8 cellular contexts compared by ENCODE assay signal in the genomic region with DNA sequence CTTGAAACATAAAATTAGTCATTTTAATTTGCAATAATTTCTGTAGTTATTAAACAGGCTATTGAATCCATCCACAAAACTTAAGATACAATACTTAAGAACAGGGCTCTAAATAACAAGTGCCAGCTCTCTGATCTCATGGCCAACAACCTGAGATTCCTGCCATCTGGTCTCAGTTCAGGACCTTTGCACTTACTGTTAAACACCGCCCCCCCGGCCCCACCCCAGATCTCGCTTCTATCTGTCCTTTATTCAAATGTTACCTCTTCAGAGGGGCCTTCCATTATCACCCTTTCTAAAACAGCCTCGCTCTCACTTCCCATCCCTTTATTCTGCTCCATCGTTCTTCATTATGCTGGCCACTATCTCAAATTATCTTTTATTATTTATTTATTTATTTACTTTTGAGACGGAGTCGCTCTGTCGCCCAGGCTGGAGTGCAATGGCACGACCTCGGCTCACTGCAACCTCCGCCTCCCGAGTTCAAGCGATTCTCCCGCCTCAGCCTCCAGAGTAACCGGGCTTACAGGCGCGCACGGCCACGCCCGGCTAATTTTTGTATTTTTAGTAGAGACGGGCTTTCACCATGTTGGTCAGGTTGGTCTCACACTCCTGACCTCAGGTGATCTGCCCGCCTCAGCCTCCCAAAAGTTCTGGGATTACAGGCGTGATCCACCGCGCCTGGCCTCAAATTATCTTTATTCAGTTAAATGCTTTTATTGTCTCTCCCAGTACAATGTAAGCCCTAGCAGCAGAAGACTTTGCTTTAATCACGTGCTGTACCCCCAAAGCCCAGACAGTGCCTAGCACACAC. TPM values are rescaled to one million over a fixed set of nuclear protein-coding genes. Genes with fewer than 3 reads are reported as not detected.
DNase-seq lines count a peak whose midpoint lies in the region; FAIRE-seq and TF ChIP-seq lines count a peak whose summit lies in the region.

No MANE protein-coding gene starts in this region.

- peaks cover 9% of the 10 kb centered on the region for H3K4me1 Mint-ChIP-seq in glutamatergic neuron (ENCODE audit: low read depth, unreplicated experiment)

- CTCF ChIA-PET in HEK293 (lab: Yijun Ruan, JAX): interaction anchor here (1.0 kb wide), 1 partner anchor 11 kb away, joined by 3 read pairs; no protein-coding TSS in a partner anchor

- H3K36me3 ChIP-seq in HEK293 (ENCODE audit: control insufficient read depth in 2 of 2, insufficient read depth in 1 of 2, low read length in 2 of 2): peaks cover 28 to 31% of the 10 kb centered on the region in 2 experiments
- peaks cover 0 to 2% of the 10 kb centered on the region in 2 donors for H3K36me3 ChIP-seq in small intestine (ENCODE audit: control insufficient read depth in 2 of 2, insufficient read depth in 2 of 2, low read length in 2 of 2)

- H3K27ac ChIP-seq in HEK293 (ENCODE audit: extremely low read depth, low read depth, low read length) (peak overlapping the region; percentile 56), small intestine (ENCODE audit: low read depth in 1 of 2, low read length in 1 of 2) (peak overlapping the region; percentile 67 to 88)

- H3K4me3 ChIP-seq in HEK293 (ENCODE audit: low read depth, low read length) (peak overlapping the region; percentile 29), WI38 (ENCODE audit: low read depth, low read length) (peak overlapping the region; percentile 70), small intestine (ENCODE audit: low read depth in 1 of 2, low read length in 2 of 2) (peak overlapping the region in 1 of 2 donors; percentile 70)

- no peak for TF ChIP-seq CTCF in HEK293 (tag by site-specific recombination; IDR thresholded peaks at IDR 0.05)
- TF ChIP-seq CTCF in WI38 (IDR thresholded peaks at IDR 0.05; ENCODE audit: low read depth, low read length): no peak
- no peak for TF ChIP-seq CTCF in glutamatergic neuron (IDR thresholded peaks at IDR 0.05; ENCODE audit: partially characterized antibody, unreplicated experiment)

- DNase-seq in glutamatergic neuron (no peak), small intestine (peak; percentile 70), NCI-H774 (lab: John Stamatoyannopoulos, UW) (no peak), glomerular visceral epithelial cell (ENCODE audit: extremely low spot score) (no peak), NCI-H2171 treated with DMSO at 0.1 percent for 48 hours (lab: John Stamatoyannopoulos, UW) (no peak)
- no peak for DNase-seq in stimulated activated CD8-positive, alpha-beta memory T cell treated with anti-CD3 and anti-CD28 coated beads, Interleukin-4, amount 100 ng/mL, for 48 hours

- H3K9me3 Mint-ChIP-seq in glutamatergic neuron (ENCODE audit: unreplicated experiment): peaks cover 17% of the 10 kb centered on the region

- no peak for FAIRE-seq in small intestine (lab: Jason Lieb, UNC)

- POLR2A ChIA-PET in HEK293 (lab: Yijun Ruan, JAX): no interaction called here

- H3K4me1 ChIP-seq in HEK293 (ENCODE audit: control insufficient read depth, insufficient read depth, low read length) (peaks cover 5% of the 10 kb centered on the region; the same call in 1 of the 2 replicates), small intestine (ENCODE audit: control insufficient read depth in 2 of 2, insufficient read depth in 1 of 2, low read depth in 1 of 2, low read length in 1 of 2) (no peaks in the 10 kb centered on the region)

- H3K27ac Mint-ChIP-seq in glutamatergic neuron (ENCODE audit: unreplicated experiment): peak overlapping the region; percentile 89

- H3K9me3 ChIP-seq in HEK293 (ENCODE audit: control insufficient read depth, insufficient read depth, low read depth, low read length) (no peaks in the 10 kb centered on the region), small intestine (ENCODE audit: control insufficient read depth, low read depth) (no peaks in the 10 kb centered on the region)

- H3K27me3 Mint-ChIP-seq in glutamatergic neuron (ENCODE audit: unreplicated experiment): peaks cover 10% of the 10 kb centered on the region

- no peaks in the 10 kb centered on the region for H3K27me3 ChIP-seq in small intestine (ENCODE audit: control insufficient read depth in 2 of 2, insufficient read depth in 2 of 2, low read length in 2 of 2)

- peak overlapping the region; percentile 99 for H3K4me3 Mint-ChIP-seq in glutamatergic neuron (ENCODE audit: unreplicated experiment)

- WGBS in small intestine, 3 donors: 17 to 53% (median 33%) methylated on average over 26 of the region's 26 CpGs

- H3K36me3 Mint-ChIP-seq in glutamatergic neuron (ENCODE audit: unreplicated experiment): no peaks in the 10 kb centered on the region

TF ChIP-seq in HEK293, 187 proteins besides CTCF, POLR2A, EP300 and RAD21 (continues in another document):
- TF ChIP-seq ZNF394 (tag by site-specific recombination; IDR thresholded peaks at IDR 0.05; ENCODE audit: borderline replicate concordance) (no peak), SCRT1 (tag by site-specific recombination; IDR thresholded peaks at IDR 0.05; ENCODE audit: borderline replicate concordance) (no peak), ZNF664 (tag by site-specific recombination; IDR thresholded peaks at IDR 0.05) (peak; percentile 72; the same call in 1 of the 2 replicates), ZNF302 (tag by site-specific recombination; IDR thresholded peaks at IDR 0.05; ENCODE audit: low read depth) (no peak), ZSCAN30 (tag by site-specific recombination; IDR thresholded peaks at IDR 0.05) (peak; percentile 59; the same call in 1 of the 2 replicates), YY1 (tag by site-specific recombination; IDR thresholded peaks at IDR 0.05) (no peak), ZNF514 (tag by site-specific recombination; IDR thresholded peaks at IDR 0.05) (no peak), ZNF211 (tag by site-specific recombination; IDR thresholded peaks at IDR 0.05; ENCODE audit: low read depth) (no peak), ZNF324 (tag by site-specific recombination; IDR thresholded peaks at IDR 0.05) (0 out of 2 replicates have a peak, but pooled peaks have one; percentile 18), ZNF148 (tag by site-specific recombination; IDR thresholded peaks at IDR 0.05; ENCODE audit: borderline replicate concordance) (no peak), MEIS1 (CRISPR knock-in tag; IDR thresholded peaks at IDR 0.05; ENCODE audit: borderline replicate concordance) (no peak)
- TF ChIP-seq, protein P1, sequence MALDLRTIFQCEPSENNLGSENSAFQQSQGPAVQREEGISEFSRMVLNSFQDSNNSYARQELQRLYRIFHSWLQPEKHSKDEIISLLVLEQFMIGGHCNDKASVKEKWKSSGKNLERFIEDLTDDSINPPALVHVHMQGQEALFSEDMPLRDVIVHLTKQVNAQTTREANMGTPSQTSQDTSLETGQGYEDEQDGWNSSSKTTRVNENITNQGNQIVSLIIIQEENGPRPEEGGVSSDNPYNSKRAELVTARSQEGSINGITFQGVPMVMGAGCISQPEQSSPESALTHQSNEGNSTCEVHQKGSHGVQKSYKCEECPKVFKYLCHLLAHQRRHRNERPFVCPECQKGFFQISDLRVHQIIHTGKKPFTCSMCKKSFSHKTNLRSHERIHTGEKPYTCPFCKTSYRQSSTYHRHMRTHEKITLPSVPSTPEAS (tag by site-specific recombination; IDR thresholded peaks at IDR 0.05): peak; percentile 27; the same call in 1 of the 2 replicates
- TF ChIP-seq, protein P2, sequence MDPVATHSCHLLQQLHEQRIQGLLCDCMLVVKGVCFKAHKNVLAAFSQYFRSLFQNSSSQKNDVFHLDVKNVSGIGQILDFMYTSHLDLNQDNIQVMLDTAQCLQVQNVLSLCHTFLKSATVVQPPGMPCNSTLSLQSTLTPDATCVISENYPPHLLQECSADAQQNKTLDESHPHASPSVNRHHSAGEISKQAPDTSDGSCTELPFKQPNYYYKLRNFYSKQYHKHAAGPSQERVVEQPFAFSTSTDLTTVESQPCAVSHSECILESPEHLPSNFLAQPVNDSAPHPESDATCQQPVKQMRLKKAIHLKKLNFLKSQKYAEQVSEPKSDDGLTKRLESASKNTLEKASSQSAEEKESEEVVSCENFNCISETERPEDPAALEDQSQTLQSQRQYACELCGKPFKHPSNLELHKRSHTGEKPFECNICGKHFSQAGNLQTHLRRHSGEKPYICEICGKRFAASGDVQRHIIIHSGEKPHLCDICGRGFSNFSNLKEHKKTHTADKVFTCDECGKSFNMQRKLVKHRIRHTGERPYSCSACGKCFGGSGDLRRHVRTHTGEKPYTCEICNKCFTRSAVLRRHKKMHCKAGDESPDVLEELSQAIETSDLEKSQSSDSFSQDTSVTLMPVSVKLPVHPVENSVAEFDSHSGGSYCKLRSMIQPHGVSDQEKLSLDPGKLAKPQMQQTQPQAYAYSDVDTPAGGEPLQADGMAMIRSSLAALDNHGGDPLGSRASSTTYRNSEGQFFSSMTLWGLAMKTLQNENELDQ (tag by site-specific recombination; IDR thresholded peaks at IDR 0.05; ENCODE audit: low read depth): no peak

RNA-seq across cellular contexts. Expression of gene SNRNP70, which starts 0.8 kb away (rescaled TPM):
- 300 TPM for total RNA-seq in glutamatergic neuron (ENCODE audit: unreplicated experiment)
- polyA plus RNA-seq in small intestine: 100 to 1,000 TPM; 159 to 237 (median 220) TPM

RNA-seq across cellular contexts. Expression of gene KCNA7, which starts 11.9 kb away (rescaled TPM):
- total RNA-seq in glutamatergic neuron (ENCODE audit: unreplicated experiment): not detected
- not detected for polyA plus RNA-seq in small intestine

RNA-seq across cellular contexts. Expression of gene NTF4, which starts 19.8 kb away (rescaled TPM):
- not detected for total RNA-seq in glutamatergic neuron (ENCODE audit: unreplicated experiment)
- polyA plus RNA-seq in small intestine: not detected

RNA-seq across cellular contexts. Expression of gene CGB7, which starts 26.9 kb away (rescaled TPM):
- not detected for total RNA-seq in glutamatergic neuron (ENCODE audit: unreplicated experiment)
- under 1 TPM in 1 of 3 donors, not detected in 2; 0.03 TPM for polyA plus RNA-seq in small intestine

RNA-seq across cellular contexts. Expression of gene LIN7B, which starts 29.8 kb away (rescaled TPM):
- 32.6 TPM for total RNA-seq in glutamatergic neuron (ENCODE audit: unreplicated experiment)
- 10 to 100 TPM in 2 of 3 donors, 1 to 10 TPM in 1; 8.4 to 21.9 (median 20.5) TPM for polyA plus RNA-seq in small intestine
